Comparison of ENCODE assay signal across 7 cellular contexts in the genomic region with DNA sequence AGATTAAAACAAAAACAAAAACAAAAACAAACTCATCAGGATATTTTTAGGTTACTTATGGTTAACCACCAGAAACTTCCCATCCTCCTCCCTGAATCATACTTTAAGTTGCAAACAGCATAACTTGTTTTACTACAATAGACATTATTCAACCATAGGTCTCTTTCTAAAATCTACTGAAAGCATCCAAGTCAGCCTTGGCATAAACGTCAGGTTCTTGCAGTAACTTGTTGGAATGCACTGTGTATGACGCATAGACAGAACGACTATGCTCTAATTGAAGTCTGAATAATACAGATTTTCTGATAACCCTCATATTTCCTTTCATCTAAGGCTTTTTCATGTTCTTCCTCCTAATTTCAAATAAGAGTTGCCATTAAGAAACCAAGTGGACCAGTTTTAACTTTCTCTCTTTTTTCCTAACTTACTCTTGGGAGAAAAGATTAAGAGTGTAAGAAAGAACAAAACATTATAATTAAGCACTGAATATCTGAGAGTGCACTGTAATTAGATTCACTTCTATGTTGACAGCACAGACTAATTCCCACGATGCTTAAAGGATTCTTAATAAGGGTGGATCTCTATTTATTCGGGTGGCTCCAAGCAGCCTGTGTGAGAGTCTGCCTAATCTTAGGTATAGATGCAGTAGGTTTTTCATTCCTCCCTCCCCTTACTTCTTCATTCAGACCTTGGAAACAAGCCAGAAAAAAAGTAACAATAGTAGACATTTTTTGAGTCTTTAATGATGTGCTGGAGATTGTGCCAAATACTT.
DNase-seq lines count a peak whose midpoint lies in the region; TF ChIP-seq lines count a peak whose summit lies in the region.
"Not testable (repeated sequence)": the region's sequence is repeated elsewhere in the genome, so short reads cannot be mapped to it uniquely, and the experiment has no call there.

No MANE protein-coding gene starts in this region.

- H3K27ac ChIP-seq in breast epithelium (peak overlapping the region; percentile 14 to 38), esophagus (ENCODE audit: low read depth in 2 of 2, low read length in 1 of 2) (peak overlapping the region; percentile 55 to 82), smooth muscle cell (ENCODE audit: low read depth) (peak overlapping the region; percentile 70)

- intact Hi-C loops in breast epithelium (cut with DNase I; ENCODE audit: low total_unique reads), result not testable (repeated sequence)

- H3K27me3 ChIP-seq in breast epithelium; esophagus (ENCODE audit: control insufficient read depth in 1 of 2, insufficient read depth in 2 of 2, low read length in 2 of 2); smooth muscle cell (ENCODE audit: low read depth): not testable (repeated sequence)

- WGBS in esophagus, 2 donors, result 48 to 57% methylated on average over 5 of the region's 5 CpGs
- 74% methylated on average over 5 of the region's 5 CpGs for WGBS in smooth muscle cell (ENCODE audit: low lambda C conversion rate)

- not testable (repeated sequence) for H3F3A ChIP-seq in smooth muscle cell (ENCODE audit: low read depth)

- H3K9ac ChIP-seq in smooth muscle cell (ENCODE audit: low read depth), result not testable (repeated sequence)

- not testable (repeated sequence) for H2AFZ ChIP-seq in smooth muscle cell (ENCODE audit: low read depth)

- H4K20me1 ChIP-seq in smooth muscle cell (ENCODE audit: low read depth), result not testable (repeated sequence)

- not testable (repeated sequence) for H3K4me1 ChIP-seq in breast epithelium; esophagus (ENCODE audit: control insufficient read depth in 2 of 2, insufficient read depth in 2 of 2, low read length in 1 of 2); smooth muscle cell (ENCODE audit: low read depth)

- not testable (repeated sequence) for H3K9me3 ChIP-seq in breast epithelium; esophagus (ENCODE audit: control insufficient read depth in 2 of 2, insufficient read depth in 1 of 2, low read depth in 1 of 2, low read length in 1 of 2); smooth muscle cell (replicated peaks; ENCODE audit: low read depth)

- DNase-seq in D341Med (ENCODE audit: low spot score) (peak; percentile 13), HT1080 (ENCODE audit: low read depth) (peak; percentile 21), RKO (ENCODE audit: low spot score) (peak; percentile 4), breast epithelium (ENCODE audit: low spot score in 2 of 2) (peak in 1 of 2 donors; percentile 22), foreskin melanocyte (peak; percentile 62)
- DNase-seq in smooth muscle cell (lab: John Stamatoyannopoulos, UW; ENCODE audit: unreplicated experiment), result not testable (repeated sequence)

- not testable (repeated sequence) for TF ChIP-seq POLR2A in breast epithelium (IDR thresholded peaks at IDR 0.05)

- not testable (repeated sequence) for H3K4me3 ChIP-seq in breast epithelium; esophagus (ENCODE audit: low read depth in 1 of 2, low read length in 2 of 2); smooth muscle cell

- TF ChIP-seq CTCF in breast epithelium (IDR thresholded peaks at IDR 0.05); smooth muscle cell (IDR thresholded peaks at IDR 0.05; ENCODE audit: borderline replicate concordance, insufficient read depth, poor library complexity, severe bottlenecking): not testable (repeated sequence)

- not testable (repeated sequence) for H3K36me3 ChIP-seq in breast epithelium; esophagus (ENCODE audit: control insufficient read depth in 2 of 2, insufficient read depth in 2 of 2, low read length in 1 of 2); smooth muscle cell (ENCODE audit: low read depth)

- not testable (repeated sequence) for H3K79me2 ChIP-seq in smooth muscle cell (ENCODE audit: low read depth)

- not testable (repeated sequence) for H3K4me2 ChIP-seq in smooth muscle cell
